In genomic region chr2:15641530-15641982, GRCh38 we compare ENCODE assay signal across 21 cellular contexts. TPM values are rescaled to one million over a fixed set of nuclear protein-coding genes. Genes with fewer than 3 reads are reported as not detected.
DNase-seq lines count a peak whose midpoint lies in the region; ATAC-seq, FAIRE-seq and TF ChIP-seq lines count a peak whose summit lies in the region.
"Had no signal": no experiment of that assay in that cellular context is flagged by ENCODE, and none has a peak within 500 bp of the region (broad histone marks: within the 10 kb centered on the region; RNA-seq: fewer than 3 reads in every experiment).

No MANE protein-coding gene starts in this region.

- H3K79me2 ChIP-seq in trophoblast cell (ENCODE audit: control insufficient read depth, insufficient read depth, low read length, poor library complexity): no peaks in the 10 kb centered on the region

- H3K9ac ChIP-seq in mesenchymal stem cell (ENCODE audit: low read length) (no peak overlapping the region), trophoblast cell (ENCODE audit: low read length) (no peak overlapping the region), endodermal cell (ENCODE audit: extremely low read depth, low read length, poor library complexity, severe bottlenecking) (no peak overlapping the region)
- H3K9ac ChIP-seq: BLaER1 treated with 17β-estradiol and CSF1 and Interleukin-3, amounts not matched to agents 10 nM and 100 nM had no signal

- no peak overlapping the region for H2BK12ac ChIP-seq in mesenchymal stem cell (ENCODE audit: low read length in 2 of 2)
- H2BK12ac ChIP-seq in trophoblast cell (ENCODE audit: low read length): no peak overlapping the region

- H3K4me1 Mint-ChIP-seq in endodermal cell: peaks cover 10% of the 10 kb centered on the region

- peaks cover 4% of the 10 kb centered on the region for H3K9me3 Mint-ChIP-seq in endodermal cell
- H3K9me3 Mint-ChIP-seq: HFFc6 had no signal

- H3K4me1 ChIP-seq in mesenchymal stem cell (ENCODE audit: control insufficient read depth, insufficient read depth, low read depth, low read length) (peaks cover 17% of the 10 kb centered on the region), trophoblast cell (ENCODE audit: control insufficient read depth in 1 of 2, insufficient read depth in 2 of 2, low read length in 2 of 2) (peaks cover 23 to 30% of the 10 kb centered on the region in 2 experiments), endodermal cell (ENCODE audit: control insufficient read depth, insufficient read depth, low read length) (no peaks in the 10 kb centered on the region)

- H2BK120ac ChIP-seq in mesenchymal stem cell (ENCODE audit: low read depth, low read length) (no peak overlapping the region), trophoblast cell (ENCODE audit: insufficient read depth, low read length, poor library complexity) (peak overlapping the region; percentile 78)

- H4K12ac ChIP-seq in trophoblast cell (ENCODE audit: low read depth, low read length): no peak overlapping the region

- TF ChIP-seq POLR2A in GM12892 (IDR thresholded peaks at IDR 0.05; ENCODE audit: low read depth, low read length): no peak

- H4K91ac ChIP-seq in mesenchymal stem cell (ENCODE audit: low read length): no peak overlapping the region
- H4K91ac ChIP-seq in trophoblast cell (ENCODE audit: low read depth, low read length): no peak overlapping the region

- H3K14ac ChIP-seq in mesenchymal stem cell (ENCODE audit: low read length in 2 of 2) (no peak overlapping the region), trophoblast cell (ENCODE audit: low read length) (no peak overlapping the region)

- peaks cover 0 to 6% of the 10 kb centered on the region in 2 experiments for H3K27me3 ChIP-seq in mesenchymal stem cell (ENCODE audit: control insufficient read depth in 1 of 2, insufficient read depth in 1 of 2, low read length in 2 of 2)
- H3K27me3 ChIP-seq in trophoblast cell (ENCODE audit: insufficient read depth, low read length): no peaks in the 10 kb centered on the region
- no peaks in the 10 kb centered on the region for H3K27me3 ChIP-seq in endodermal cell (ENCODE audit: control insufficient read depth, insufficient read depth, low read length, poor library complexity, severe bottlenecking)
- H3K27me3 ChIP-seq: BLaER1 treated with 17β-estradiol and CSF1 and Interleukin-3, amounts not matched to agents 10 nM and 100 nM had no signal

- ATAC-seq in left lobe of liver: peak; percentile 69
- ATAC-seq: CD8-positive, alpha-beta T cell; GM12878 had no signal

- H3K36me3 Mint-ChIP-seq in endodermal cell (ENCODE audit: low read depth): peaks cover 29% of the 10 kb centered on the region

- H3K4ac ChIP-seq in mesenchymal stem cell (ENCODE audit: low read depth in 1 of 2, low read length in 2 of 2) (no peak overlapping the region), trophoblast cell (ENCODE audit: low read depth, low read length) (no peak overlapping the region)

- no peak for FAIRE-seq in GM12892 (lab: Jason Lieb, UNC)
- FAIRE-seq: GM12878, H54, HTR-8/SVneo had no signal

- H3K36me3 ChIP-seq in mesenchymal stem cell (ENCODE audit: control insufficient read depth in 1 of 2, insufficient read depth in 2 of 2, low read depth in 1 of 2, low read length in 2 of 2) (peaks cover 0 to 12% of the 10 kb centered on the region in 2 experiments), trophoblast cell (ENCODE audit: control insufficient read depth in 1 of 2, insufficient read depth in 2 of 2, low read length in 2 of 2) (no peaks in the 10 kb centered on the region), endodermal cell (ENCODE audit: control insufficient read depth, insufficient read depth, low read length) (peaks cover 25% of the 10 kb centered on the region)

- H3K27ac Mint-ChIP-seq in endodermal cell: no peak overlapping the region
- H3K27ac Mint-ChIP-seq: B cell; CD8-positive, alpha-beta T cell; GM23338; HFFc6 had no signal

- H4K8ac ChIP-seq in mesenchymal stem cell (ENCODE audit: low read length) (no peak overlapping the region), trophoblast cell (ENCODE audit: low read depth, low read length) (peak overlapping the region; percentile 51)

- no peak overlapping the region for H3K4me3 Mint-ChIP-seq in endodermal cell
- H3K4me3 Mint-ChIP-seq: B cell; CD8-positive, alpha-beta T cell; GM23338; HFFc6; IgD-negative memory B cell had no signal

- no peaks in the 10 kb centered on the region for H3K27me3 Mint-ChIP-seq in endodermal cell (ENCODE audit: insufficient read depth)
- H3K27me3 Mint-ChIP-seq: IgD-negative memory B cell had no signal

- peaks cover 12% of the 10 kb centered on the region for H3K9me3 ChIP-seq in mesenchymal stem cell (ENCODE audit: control insufficient read depth, low read length)
- no peaks in the 10 kb centered on the region for H3K9me3 ChIP-seq in trophoblast cell (ENCODE audit: insufficient read depth, low read depth, low read length)
- peaks cover 8% of the 10 kb centered on the region for H3K9me3 ChIP-seq in endodermal cell (ENCODE audit: control insufficient read depth, low read length)

- DNase-seq in SK-N-DZ (ENCODE audit: low spot score): peak; percentile 92
- DNase-seq in left lobe of liver (ENCODE audit: low spot score): no peak
- DNase-seq in mesenchymal stem cell: no peak
- no peak for DNase-seq in trophoblast cell
- no peak for DNase-seq in stimulated activated CD4-positive, alpha-beta T cell treated with anti-CD3 and anti-CD28 coated beads, Interleukin-4, amount 100 ng/mL, for 1 hour
- DNase-seq in endodermal cell: no peak
- no peak for DNase-seq in GM12892 (ENCODE audit: insufficient read length)
- DNase-seq: Calu3; CD8-positive, alpha-beta T cell; DMS53; DND-41; EL; HCEC 1CT; HFFc6 had no signal

- no peak for TF ChIP-seq CTCF in endodermal cell (conservative IDR thresholded peaks at IDR 0.05)

- H3K27ac ChIP-seq in mesenchymal stem cell (ENCODE audit: low read length, poor library complexity, severe bottlenecking) (no peak overlapping the region), trophoblast cell (ENCODE audit: low read depth, low read length) (peak overlapping the region; percentile 84), endodermal cell (ENCODE audit: low read depth, low read length) (no peak overlapping the region)
- H3K27ac ChIP-seq: BLaER1 treated with 17β-estradiol and CSF1 and Interleukin-3, amounts not matched to agents 10 nM and 100 nM had no signal

- H3K4me3 ChIP-seq in mesenchymal stem cell (ENCODE audit: insufficient read depth in 1 of 2, low read depth in 1 of 2, low read length in 2 of 2): no peak overlapping the region
- H3K4me3 ChIP-seq in trophoblast cell (ENCODE audit: low read depth, low read length): no peak overlapping the region
- H3K4me3 ChIP-seq in endodermal cell (ENCODE audit: low read length): no peak overlapping the region
- H3K4me3 ChIP-seq: BLaER1 treated with 17β-estradiol and CSF1 and Interleukin-3, amounts not matched to agents 10 nM and 100 nM; GM12878; GM23338 had no signal

- H2AK5ac ChIP-seq in mesenchymal stem cell (ENCODE audit: low read length, severe bottlenecking): peak overlapping the region; percentile 65
- H2AK5ac ChIP-seq in trophoblast cell (ENCODE audit: low read length): peak overlapping the region; percentile 71

- H2BK5ac ChIP-seq in mesenchymal stem cell (ENCODE audit: low read depth, low read length, poor library complexity, severe bottlenecking) (no peak overlapping the region), trophoblast cell (ENCODE audit: low read depth, low read length, poor library complexity) (no peak overlapping the region)

- WGBS in mesenchymal stem cell: no CpG with 5 or more reads among the region's 1 CpG
- no CpG with 5 or more reads among the region's 1 CpG for WGBS in trophoblast cell (ENCODE audit: extremely low coverage, insufficient coverage, insufficient read length)
- 100% methylated on average over 1 of the region's 1 CpG; no CpG with 5 or more reads in 1 of the 2 experiments for WGBS in endodermal cell (ENCODE audit: insufficient coverage in 1 of 2, insufficient read length in 1 of 2), 2 experiments

- no peaks in the 10 kb centered on the region for H3K79me1 ChIP-seq in mesenchymal stem cell (replicated peaks; ENCODE audit: low read length, poor library complexity, severe bottlenecking)
- peaks cover 16% of the 10 kb centered on the region for H3K79me1 ChIP-seq in trophoblast cell (ENCODE audit: low read length)

- H3K18ac ChIP-seq in mesenchymal stem cell (ENCODE audit: low read depth in 1 of 2, low read length in 2 of 2) (no peak overlapping the region), trophoblast cell (ENCODE audit: low read length) (no peak overlapping the region)

- H2BK15ac ChIP-seq in mesenchymal stem cell (ENCODE audit: low read depth, poor library complexity, severe bottlenecking): no peak overlapping the region

- no peak overlapping the region for H2AFZ ChIP-seq in mesenchymal stem cell (ENCODE audit: low read depth, low read length)
- no peak overlapping the region for H2AFZ ChIP-seq in trophoblast cell (ENCODE audit: insufficient read depth, low read length, poor library complexity)
- H2AFZ ChIP-seq: GM23338 had no signal

- no peak overlapping the region for H3K4me2 ChIP-seq in mesenchymal stem cell (ENCODE audit: low read length, poor library complexity, severe bottlenecking)
- no peak overlapping the region for H3K4me2 ChIP-seq in trophoblast cell (ENCODE audit: low read length)
- H3K4me2 ChIP-seq: GM23338 had no signal

- H3K23ac ChIP-seq in mesenchymal stem cell (ENCODE audit: low read length in 2 of 2) (no peak overlapping the region), trophoblast cell (ENCODE audit: low read length) (no peak overlapping the region)

RNA-seq across cellular contexts. Expression of gene DDX1, which starts 49.9 kb away (rescaled TPM):
- polyA plus RNA-seq in SK-N-DZ (2014; cell fraction: cytosol; rRNA removed): 5,002 and 5,638 TPM in 2 replicates
- 4,616 and 5,818 TPM in 2 replicates for polyA plus RNA-seq in SK-N-DZ (2014; cell fraction: nucleus; rRNA removed)
- total RNA-seq in left lobe of liver (33.0 TPM), endodermal cell (100 to 1,000 TPM; 116 to 126 TPM)
- 92.2 TPM for polyA plus RNA-seq in mesenchymal stem cell (2013, experiment 1 of 2)
- 94.3 TPM for polyA plus RNA-seq in mesenchymal stem cell (2013, experiment 2 of 2)
- 93.8 and 94.8 TPM in 2 replicates for polyA plus RNA-seq in trophoblast cell (2013)
- polyA plus RNA-seq in endodermal cell (2013, experiment 1 of 2): 109 TPM
- 105 TPM for polyA plus RNA-seq in endodermal cell (2013, experiment 2 of 2)
- 81.9 TPM for polyA plus RNA-seq in GM12892 (2012; ENCODE audit: missing spikeins)
